Comparison of ENCODE assay signal across 15 cellular contexts in genomic region chr7:26440993-26441636, GRCh38.
DNase-seq lines count a peak whose midpoint lies in the region; ATAC-seq and TF ChIP-seq lines count a peak whose summit lies in the region.
"Had no signal": no experiment of that assay in that cellular context is flagged by ENCODE, and none has a peak within 500 bp of the region (broad histone marks: within the 10 kb centered on the region; RNA-seq: fewer than 3 reads in every experiment).

No MANE protein-coding gene starts in this region.

- peak; percentile 33 for TF ChIP-seq EP300 in neural cell (conservative IDR thresholded peaks at IDR 0.05; ENCODE audit: poor library complexity, severe bottlenecking)

- no peaks in the 10 kb centered on the region for H3K27me3 ChIP-seq in H9 (ENCODE audit: insufficient read depth, low read length)
- H3K27me3 ChIP-seq in ectodermal cell (ENCODE audit: control insufficient read depth, insufficient read depth, low read length, poor library complexity, severe bottlenecking) = no peaks in the 10 kb centered on the region
- no peaks in the 10 kb centered on the region for H3K27me3 ChIP-seq in neural cell (ENCODE audit: insufficient read depth, low read depth, low read length)
- H3K27me3 ChIP-seq: BLaER1 treated with 17β-estradiol and CSF1 and Interleukin-3, amounts not matched to agents 10 nM and 100 nM; Peyer's patch had no signal

- H3K4me3 ChIP-seq in ectodermal cell (ENCODE audit: insufficient read depth, low read depth, low read length) = no peak overlapping the region
- H3K4me3 ChIP-seq in neural cell (ENCODE audit: low read length) = peak overlapping the region; percentile 56
- H3K4me3 ChIP-seq: BLaER1 treated with 17β-estradiol and CSF1 and Interleukin-3, amounts not matched to agents 10 nM and 100 nM; Peyer's patch had no signal

- no peak overlapping the region for H3K4me2 ChIP-seq in H9 (ENCODE audit: insufficient read depth, insufficient read length, low read length)
- H3K4me2 ChIP-seq in neural cell (ENCODE audit: low read length) = peak overlapping the region; percentile 70
- H3K4me2 ChIP-seq: BLaER1 treated with 17β-estradiol and CSF1 and Interleukin-3, amounts not matched to agents 10 nM and 100 nM had no signal

- no peak overlapping the region for H2BK15ac ChIP-seq in H9 (ENCODE audit: low read depth, low read length)

- H4K91ac ChIP-seq in H9 (ENCODE audit: insufficient read length, low read depth, low read length) = no peak overlapping the region

- H3K56ac ChIP-seq in H9 (ENCODE audit: insufficient read length, low read depth, low read length) = no peak overlapping the region

- no peaks in the 10 kb centered on the region for H3K36me3 ChIP-seq in ectodermal cell (ENCODE audit: control insufficient read depth, insufficient read depth, low read length)
- no peaks in the 10 kb centered on the region for H3K36me3 ChIP-seq in neural cell (ENCODE audit: insufficient read depth, low read length)
- H3K36me3 ChIP-seq: BLaER1 treated with 17β-estradiol and CSF1 and Interleukin-3, amounts not matched to agents 10 nM and 100 nM; Peyer's patch had no signal

- no peak overlapping the region for H2BK12ac ChIP-seq in H9 (ENCODE audit: insufficient read length, low read depth, low read length)

- intact Hi-C loops in CD14-positive monocyte (cut with micrococcal nuclease) = no loop called here

- H3K4ac ChIP-seq in H9 (ENCODE audit: low read depth, low read length) = no peak overlapping the region

- no peaks in the 10 kb centered on the region for H3K36me3 Mint-ChIP-seq in H9 (ENCODE audit: insufficient read depth in 1 of 3, low read depth in 3 of 3)
- H3K36me3 Mint-ChIP-seq in CD14-positive monocyte = no peaks in the 10 kb centered on the region
- H3K36me3 Mint-ChIP-seq: memory B cell had no signal

- H2BK120ac ChIP-seq in H9 (ENCODE audit: low read depth, low read length, poor library complexity, severe bottlenecking) = no peak overlapping the region

- no peak overlapping the region for H3K4me3 Mint-ChIP-seq in H9
- no peak overlapping the region for H3K4me3 Mint-ChIP-seq in CD14-positive monocyte
- H3K4me3 Mint-ChIP-seq: memory B cell had no signal

- no CpG with 5 or more reads among the region's 13 CpGs for WGBS in H9 (ENCODE audit: extremely low coverage, insufficient read length, low lambda C conversion rate)
- 18 to 19% methylated on average over 13 of the region's 13 CpGs for WGBS in ectodermal cell, 2 experiments

- TF ChIP-seq RAD21 in neural cell (conservative IDR thresholded peaks at IDR 0.05) = peak; percentile 54

- H3K79me2 ChIP-seq in H9 (ENCODE audit: insufficient read depth, low read length) = no peaks in the 10 kb centered on the region
- peaks cover 11% of the 10 kb centered on the region for H3K79me2 ChIP-seq in neural cell (replicated peaks; ENCODE audit: insufficient read depth, low read length)

- no peak for ATAC-seq in HG03354 (IDR thresholded peaks at IDR 0.05; ENCODE audit: poor library complexity, severe bottlenecking, unreplicated experiment)
- no peak for ATAC-seq in HG02973 (IDR thresholded peaks at IDR 0.05; ENCODE audit: unreplicated experiment)
- ATAC-seq in stimulated activated naive CD8-positive, alpha-beta T cell treated with anti-CD3 and anti-CD28 coated beads, Interleukin-15, Interleukin-2, amounts not matched to agents 100 U/mL and 50 U/mL, for 24 hours = no peak

- H3K4me1 Mint-ChIP-seq in H9 (peaks cover 20 to 30% of the 10 kb centered on the region in 2 experiments), CD14-positive monocyte (no peaks in the 10 kb centered on the region)
- H3K4me1 Mint-ChIP-seq: memory B cell had no signal

- peak; percentile 49 for DNase-seq in H9
- DNase-seq in NCI-H2107 treated with DMSO at 0.1 percent for 48 hours (lab: John Stamatoyannopoulos, UW; ENCODE audit: unreplicated experiment) = peak; percentile 80
- DNase-seq in stimulated activated naive CD8-positive, alpha-beta T cell treated with anti-CD3 and anti-CD28 coated beads, Interleukin-15, Interleukin-2, amounts not matched to agents 100 U/mL and 50 U/mL, for 24 hours = no peak
- no peak for DNase-seq in CD14-positive monocyte (ENCODE audit: low spot score)
- DNase-seq: activated CD4-positive, CD25-positive, alpha-beta regulatory T cell; activated naive CD4-positive, alpha-beta T cell treated with Interleukin-2 at 50 U/mL for 16 hours; effector CD8-positive, alpha-beta T cell; NCI-H446; Peyer's patch had no signal

- H3K18ac ChIP-seq in H9 (ENCODE audit: insufficient read length, low read depth, low read length) = peak overlapping the region; percentile 10

- no peak overlapping the region for H4K8ac ChIP-seq in H9 (replicated peaks; ENCODE audit: insufficient read length, low read depth, low read length)

- no peaks in the 10 kb centered on the region for H3K79me1 ChIP-seq in H9 (ENCODE audit: insufficient read depth, low read depth, low read length, poor library complexity, severe bottlenecking)

- no peaks in the 10 kb centered on the region for H3K9me3 ChIP-seq in H9 (ENCODE audit: control insufficient read depth, low read depth, low read length)
- H3K9me3 ChIP-seq in ectodermal cell (ENCODE audit: control insufficient read depth, low read length) = no peaks in the 10 kb centered on the region
- H3K9me3 ChIP-seq in neural cell (ENCODE audit: low read length) = no peaks in the 10 kb centered on the region
- H3K9me3 ChIP-seq: BLaER1 treated with 17β-estradiol and CSF1 and Interleukin-3, amounts not matched to agents 10 nM and 100 nM; Peyer's patch had no signal

- H3K4me1 ChIP-seq in H9 (ENCODE audit: insufficient read depth, low read length) (0 out of 2 replicates have a peak, but pooled peaks cover 3% of the 10 kb centered on the region), ectodermal cell (ENCODE audit: control insufficient read depth, insufficient read depth, low read length) (peaks cover 46% of the 10 kb centered on the region)
- H3K4me1 ChIP-seq: BLaER1 treated with 17β-estradiol and CSF1 and Interleukin-3, amounts not matched to agents 10 nM and 100 nM; Peyer's patch had no signal

- no peak overlapping the region for H3K23ac ChIP-seq in H9 (ENCODE audit: insufficient read length, low read depth, low read length)

- peaks cover 15% of the 10 kb centered on the region for H3F3A ChIP-seq in neural cell (ENCODE audit: insufficient read depth, low read length, poor library complexity, severe bottlenecking)

- no peak overlapping the region for H3T11ph ChIP-seq in H9 (ENCODE audit: low read length)

- TF ChIP-seq CTCF in H9 (conservative IDR thresholded peaks at IDR 0.05) = no peak
- TF ChIP-seq CTCF in neural cell (IDR thresholded peaks at IDR 0.05; ENCODE audit: poor library complexity, severe bottlenecking) = no peak
- no peak for TF ChIP-seq CTCF in CD14-positive monocyte (IDR thresholded peaks at IDR 0.05)

- H4K5ac ChIP-seq in H9 (ENCODE audit: insufficient read length, low read depth, low read length) = no peak overlapping the region

- H2BK20ac ChIP-seq in H9 (ENCODE audit: low read depth, low read length, poor library complexity, severe bottlenecking) = no peak overlapping the region

- H2AFZ ChIP-seq in H9 (ENCODE audit: low read length) (no peak overlapping the region), neural cell (ENCODE audit: low read depth, low read length) (no peak overlapping the region)

- H3K9me2 ChIP-seq in neural cell (ENCODE audit: insufficient read depth, low read length) = no peaks in the 10 kb centered on the region

- no peak overlapping the region for H2BK5ac ChIP-seq in H9 (ENCODE audit: insufficient read length, low read length)

- H3K9ac ChIP-seq in H9 (ENCODE audit: extremely low read depth, insufficient read length, low read length) (no peak overlapping the region), neural cell (ENCODE audit: low read length) (peak overlapping the region; percentile 90)
- H3K9ac ChIP-seq: BLaER1 treated with 17β-estradiol and CSF1 and Interleukin-3, amounts not matched to agents 10 nM and 100 nM had no signal

- H3K9me3 Mint-ChIP-seq in H9 = no peaks in the 10 kb centered on the region; a peak in 1 of 5 replicates
- H3K9me3 Mint-ChIP-seq in CD14-positive monocyte = peaks cover 0 to 3% (median 0%) of the 10 kb centered on the region in 7 donors
- H3K9me3 Mint-ChIP-seq: memory B cell had no signal

- H3K27ac Mint-ChIP-seq in H9 (peak overlapping the region in 1 of 3 experiments; percentile 35; a peak in 2 of 7 replicates), CD14-positive monocyte (peak overlapping the region in 1 of 7 donors; percentile 26)
- H3K27ac Mint-ChIP-seq: memory B cell had no signal

- H3K27me3 Mint-ChIP-seq in H9 (ENCODE audit: low read depth) = peaks cover 3% of the 10 kb centered on the region; the same call in 1 of the 2 replicates
- H3K27me3 Mint-ChIP-seq in CD14-positive monocyte (ENCODE audit: low read depth in 3 of 3) = peaks cover 0 to 6% (median 0%) of the 10 kb centered on the region in 3 donors

- no peak overlapping the region for H3K14ac ChIP-seq in H9 (ENCODE audit: insufficient read depth, low read length)

- H4K20me1 ChIP-seq in H9 (ENCODE audit: control insufficient read depth, insufficient read depth, insufficient read length) = no peaks in the 10 kb centered on the region
- no peaks in the 10 kb centered on the region for H4K20me1 ChIP-seq in neural cell (ENCODE audit: insufficient read depth)
- H4K20me1 ChIP-seq: BLaER1 treated with 17β-estradiol and CSF1 and Interleukin-3, amounts not matched to agents 10 nM and 100 nM had no signal

- no peaks in the 10 kb centered on the region for H3K23me2 ChIP-seq in H9 (ENCODE audit: insufficient read length, low read depth, low read length, poor library complexity, severe bottlenecking)

- no peak overlapping the region for H3K27ac ChIP-seq in H9 (ENCODE audit: insufficient read length, low read depth, low read length)
- H3K27ac ChIP-seq in ectodermal cell (ENCODE audit: insufficient read depth, low read depth, low read length, poor library complexity, severe bottlenecking) = peak overlapping the region; percentile 84
- H3K27ac ChIP-seq in neural cell (ENCODE audit: low read length) = peak overlapping the region; percentile 99
- H3K27ac ChIP-seq: BLaER1 treated with 17β-estradiol and CSF1 and Interleukin-3, amounts not matched to agents 10 nM and 100 nM; Peyer's patch had no signal

- no peak overlapping the region for H2AK5ac ChIP-seq in H9 (ENCODE audit: insufficient read length, low read length)

TF ChIP-seq in neural cell, 6 proteins besides CTCF, POLR2A, EP300 and RAD21 (continues in another document):
- no peak for TF ChIP-seq EZH2 (IDR thresholded peaks at IDR 0.05; ENCODE audit: borderline replicate concordance, insufficient read depth, low read length, poor library complexity, severe bottlenecking)
- peak; percentile 50 for TF ChIP-seq TAF1 (IDR thresholded peaks at IDR 0.05; ENCODE audit: low read depth)

Comparison
In these comparisons a context has a peak if more than half of its experiments do, and no peak if none do; other contexts are left out.
1. DNase-seq: peak in H9 (single experiment) and NCI-H2107 treated with DMSO at 0.1 percent for 48 hours (single experiment); none in stimulated activated naive CD8-positive, alpha-beta T cell treated with anti-CD3 and anti-CD28 coated beads, Interleukin-15, Interleukin-2, amounts not matched to agents 100 U/mL and 50 U/mL, for 24 hours (single experiment) and CD14-positive monocyte (single experiment).